ENCODE assay signal across 6 cellular contexts in genomic region chr9:131824953-131825495, GRCh38.
"Had no signal": no experiment of that assay in that cellular context is flagged by ENCODE, and none has a peak within 500 bp of the region (broad histone marks: within the 10 kb centered on the region; RNA-seq: fewer than 3 reads in every experiment).

No MANE protein-coding gene starts in this region.

- H3K9me3 Mint-ChIP-seq: HFFc6 had no signal

- H2AFZ ChIP-seq: GM23248 had no signal

- DNase-seq: GM23248, GOT3, HFFc6, IMR-90 had no signal

- H3K9me3 ChIP-seq: HAP-1 had no signal

- H3K4me3 Mint-ChIP-seq: HFFc6 had no signal

- H3K36me3 ChIP-seq: HAP-1 had no signal

- H3K4me1 ChIP-seq: HAP-1 had no signal

- H3K9ac ChIP-seq: GM23248 had no signal

- H3K27ac Mint-ChIP-seq: HFFc6 had no signal

- H3K27ac ChIP-seq: GM23248, HL-60 had no signal

- H3K4me3 ChIP-seq: GM23248, HAP-1 had no signal
